In the genomic region with DNA sequence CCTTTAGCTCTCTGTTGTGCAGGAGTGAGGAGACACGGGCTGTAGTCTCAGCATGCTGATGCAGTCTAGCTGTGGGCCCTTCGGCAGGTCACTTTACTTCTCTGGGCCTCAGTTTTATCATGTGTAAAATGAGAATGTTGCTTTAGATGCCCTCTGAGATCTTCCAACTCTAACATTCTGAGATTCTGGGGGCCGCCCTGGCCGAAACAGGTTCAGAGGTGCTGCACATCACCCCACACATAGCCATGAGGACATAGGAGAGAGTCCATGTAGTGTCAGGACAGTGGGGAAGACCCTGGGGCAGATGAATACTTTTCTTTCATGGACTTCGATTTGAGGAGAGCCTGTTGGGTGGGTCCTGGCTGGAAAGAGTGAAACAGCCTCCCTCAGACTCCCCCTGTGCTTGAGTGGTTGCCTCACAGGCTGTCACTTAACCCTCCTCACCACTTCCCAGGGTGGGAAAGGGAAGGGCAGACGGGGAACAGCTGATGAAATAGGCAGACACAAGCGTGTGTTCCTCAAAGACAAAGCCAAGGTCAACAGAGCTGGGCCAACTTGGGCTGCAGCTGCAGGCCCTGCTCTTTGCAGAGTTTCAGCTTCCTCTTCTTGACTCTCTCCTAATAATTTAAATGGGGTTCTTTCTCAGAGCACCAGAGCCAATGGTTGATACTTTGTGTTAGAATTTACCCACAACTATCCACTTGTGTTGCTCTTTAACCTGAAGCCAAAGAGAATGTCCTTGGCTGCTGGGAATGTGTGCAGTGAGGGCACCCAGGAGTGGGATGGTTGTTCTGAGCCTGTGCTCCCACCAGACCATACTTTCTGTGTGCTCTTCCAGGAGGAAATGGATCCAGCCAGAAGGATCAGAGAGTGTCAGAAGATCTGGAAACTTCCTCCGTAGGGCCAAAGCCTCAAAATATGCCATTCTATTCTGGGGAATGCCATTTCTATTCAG, we compare ENCODE assay signal across 1 cellular context.
A peak's percentile ranks its signal among the peaks of the same experiment; 100 is the strongest.
TF ChIP-seq lines count a peak whose summit lies in the region.

No MANE protein-coding gene starts in this region.

TF ChIP-seq in HepG2, 621 proteins besides CTCF, POLR2A, EP300 and RAD21 (continued from another document and continues in another):
- TF ChIP-seq, protein P1, sequence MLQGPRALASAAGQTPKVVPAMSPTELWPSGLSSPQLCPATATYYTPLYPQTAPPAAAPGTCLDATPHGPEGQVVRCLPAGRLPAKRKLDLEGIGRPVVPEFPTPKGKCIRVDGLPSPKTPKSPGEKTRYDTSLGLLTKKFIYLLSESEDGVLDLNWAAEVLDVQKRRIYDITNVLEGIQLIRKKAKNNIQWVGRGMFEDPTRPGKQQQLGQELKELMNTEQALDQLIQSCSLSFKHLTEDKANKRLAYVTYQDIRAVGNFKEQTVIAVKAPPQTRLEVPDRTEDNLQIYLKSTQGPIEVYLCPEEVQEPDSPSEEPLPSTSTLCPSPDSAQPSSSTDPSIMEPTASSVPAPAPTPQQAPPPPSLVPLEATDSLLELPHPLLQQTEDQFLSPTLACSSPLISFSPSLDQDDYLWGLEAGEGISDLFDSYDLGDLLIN (CRISPR knock-in tag; IDR thresholded peaks at IDR 0.05; ENCODE audit: borderline replicate concordance): no peak
- TF ChIP-seq SATB2 (CRISPR knock-in tag; IDR thresholded peaks at IDR 0.05) (no peak), HMGA1 (CRISPR knock-in tag; conservative IDR thresholded peaks at IDR 0.05) (no peak), HES4 (CRISPR knock-in tag; IDR thresholded peaks at IDR 0.05; ENCODE audit: borderline replicate concordance) (no peak), ZNF317 (CRISPR knock-in tag; IDR thresholded peaks at IDR 0.05) (no peak), IRF2 (CRISPR knock-in tag; IDR thresholded peaks at IDR 0.05) (0 out of 2 replicates have a peak, but pooled peaks have one; percentile 28), KDM2A (CRISPR knock-in tag; IDR thresholded peaks at IDR 0.05; ENCODE audit: borderline replicate concordance, low read depth) (no peak; the same call in 1 of the 2 replicates), SRSF1 (optimal IDR thresholded peaks at IDR 0.05; ENCODE audit: low read depth, low read length) (no peak), SRY (CRISPR knock-in tag; IDR thresholded peaks at IDR 0.05) (no peak), MLLT10 (CRISPR knock-in tag; IDR thresholded peaks at IDR 0.05) (no peak), GLI4 (CRISPR knock-in tag; IDR thresholded peaks at IDR 0.05; ENCODE audit: borderline replicate concordance) (no peak), ZNF644 (CRISPR knock-in tag; IDR thresholded peaks at IDR 0.05; ENCODE audit: low read depth) (peak; percentile 28; the same call in 1 of the 2 replicates), FOXA1 (IDR thresholded peaks at IDR 0.05) (no peak), FOXA1 (CRISPR knock-in tag; IDR thresholded peaks at IDR 0.05) (peak; percentile 55), PAF1 (CRISPR knock-in tag; IDR thresholded peaks at IDR 0.05) (no peak), KAT2B (IDR thresholded peaks at IDR 0.05; ENCODE audit: borderline replicate concordance, low read depth, low read length) (no peak), SNAPC2 (CRISPR knock-in tag; IDR thresholded peaks at IDR 0.05) (no peak), SPEN (CRISPR knock-in tag; IDR thresholded peaks at IDR 0.05; ENCODE audit: low read depth) (peak; percentile 41; the same call in 1 of the 2 replicates), RCOR2 (CRISPR knock-in tag; IDR thresholded peaks at IDR 0.05) (no peak), IKZF1 (IDR thresholded peaks at IDR 0.05) (no peak), ZNF501 (CRISPR knock-in tag; IDR thresholded peaks at IDR 0.05) (no peak), ZNF776 (CRISPR knock-in tag; IDR thresholded peaks at IDR 0.05) (no peak), SAP130 (CRISPR knock-in tag; IDR thresholded peaks at IDR 0.05; ENCODE audit: low read depth) (peak; percentile 59; the same call in 1 of the 2 replicates), TP53 (CRISPR knock-in tag; conservative IDR thresholded peaks at IDR 0.05) (no peak), TOPORS (CRISPR knock-in tag; IDR thresholded peaks at IDR 0.05) (no peak), RFX3 (CRISPR knock-in tag; IDR thresholded peaks at IDR 0.05) (no peak), ZNF234 (CRISPR knock-in tag; conservative IDR thresholded peaks at IDR 0.05) (no peak)
- TF ChIP-seq, protein P2, sequence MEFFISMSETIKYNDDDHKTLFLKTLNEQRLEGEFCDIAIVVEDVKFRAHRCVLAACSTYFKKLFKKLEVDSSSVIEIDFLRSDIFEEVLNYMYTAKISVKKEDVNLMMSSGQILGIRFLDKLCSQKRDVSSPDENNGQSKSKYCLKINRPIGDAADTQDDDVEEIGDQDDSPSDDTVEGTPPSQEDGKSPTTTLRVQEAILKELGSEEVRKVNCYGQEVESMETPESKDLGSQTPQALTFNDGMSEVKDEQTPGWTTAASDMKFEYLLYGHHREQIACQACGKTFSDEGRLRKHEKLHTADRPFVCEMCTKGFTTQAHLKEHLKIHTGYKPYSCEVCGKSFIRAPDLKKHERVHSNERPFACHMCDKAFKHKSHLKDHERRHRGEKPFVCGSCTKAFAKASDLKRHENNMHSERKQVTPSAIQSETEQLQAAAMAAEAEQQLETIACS (CRISPR knock-in tag; IDR thresholded peaks at IDR 0.05): no peak
- TF ChIP-seq, protein P3, sequence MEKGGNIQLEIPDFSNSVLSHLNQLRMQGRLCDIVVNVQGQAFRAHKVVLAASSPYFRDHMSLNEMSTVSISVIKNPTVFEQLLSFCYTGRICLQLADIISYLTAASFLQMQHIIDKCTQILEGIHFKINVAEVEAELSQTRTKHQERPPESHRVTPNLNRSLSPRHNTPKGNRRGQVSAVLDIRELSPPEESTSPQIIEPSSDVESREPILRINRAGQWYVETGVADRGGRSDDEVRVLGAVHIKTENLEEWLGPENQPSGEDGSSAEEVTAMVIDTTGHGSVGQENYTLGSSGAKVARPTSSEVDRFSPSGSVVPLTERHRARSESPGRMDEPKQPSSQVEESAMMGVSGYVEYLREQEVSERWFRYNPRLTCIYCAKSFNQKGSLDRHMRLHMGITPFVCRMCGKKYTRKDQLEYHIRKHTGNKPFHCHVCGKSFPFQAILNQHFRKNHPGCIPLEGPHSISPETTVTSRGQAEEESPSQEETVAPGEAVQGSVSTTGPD (CRISPR knock-in tag; IDR thresholded peaks at IDR 0.05): no peak
- TF ChIP-seq, protein P4, sequence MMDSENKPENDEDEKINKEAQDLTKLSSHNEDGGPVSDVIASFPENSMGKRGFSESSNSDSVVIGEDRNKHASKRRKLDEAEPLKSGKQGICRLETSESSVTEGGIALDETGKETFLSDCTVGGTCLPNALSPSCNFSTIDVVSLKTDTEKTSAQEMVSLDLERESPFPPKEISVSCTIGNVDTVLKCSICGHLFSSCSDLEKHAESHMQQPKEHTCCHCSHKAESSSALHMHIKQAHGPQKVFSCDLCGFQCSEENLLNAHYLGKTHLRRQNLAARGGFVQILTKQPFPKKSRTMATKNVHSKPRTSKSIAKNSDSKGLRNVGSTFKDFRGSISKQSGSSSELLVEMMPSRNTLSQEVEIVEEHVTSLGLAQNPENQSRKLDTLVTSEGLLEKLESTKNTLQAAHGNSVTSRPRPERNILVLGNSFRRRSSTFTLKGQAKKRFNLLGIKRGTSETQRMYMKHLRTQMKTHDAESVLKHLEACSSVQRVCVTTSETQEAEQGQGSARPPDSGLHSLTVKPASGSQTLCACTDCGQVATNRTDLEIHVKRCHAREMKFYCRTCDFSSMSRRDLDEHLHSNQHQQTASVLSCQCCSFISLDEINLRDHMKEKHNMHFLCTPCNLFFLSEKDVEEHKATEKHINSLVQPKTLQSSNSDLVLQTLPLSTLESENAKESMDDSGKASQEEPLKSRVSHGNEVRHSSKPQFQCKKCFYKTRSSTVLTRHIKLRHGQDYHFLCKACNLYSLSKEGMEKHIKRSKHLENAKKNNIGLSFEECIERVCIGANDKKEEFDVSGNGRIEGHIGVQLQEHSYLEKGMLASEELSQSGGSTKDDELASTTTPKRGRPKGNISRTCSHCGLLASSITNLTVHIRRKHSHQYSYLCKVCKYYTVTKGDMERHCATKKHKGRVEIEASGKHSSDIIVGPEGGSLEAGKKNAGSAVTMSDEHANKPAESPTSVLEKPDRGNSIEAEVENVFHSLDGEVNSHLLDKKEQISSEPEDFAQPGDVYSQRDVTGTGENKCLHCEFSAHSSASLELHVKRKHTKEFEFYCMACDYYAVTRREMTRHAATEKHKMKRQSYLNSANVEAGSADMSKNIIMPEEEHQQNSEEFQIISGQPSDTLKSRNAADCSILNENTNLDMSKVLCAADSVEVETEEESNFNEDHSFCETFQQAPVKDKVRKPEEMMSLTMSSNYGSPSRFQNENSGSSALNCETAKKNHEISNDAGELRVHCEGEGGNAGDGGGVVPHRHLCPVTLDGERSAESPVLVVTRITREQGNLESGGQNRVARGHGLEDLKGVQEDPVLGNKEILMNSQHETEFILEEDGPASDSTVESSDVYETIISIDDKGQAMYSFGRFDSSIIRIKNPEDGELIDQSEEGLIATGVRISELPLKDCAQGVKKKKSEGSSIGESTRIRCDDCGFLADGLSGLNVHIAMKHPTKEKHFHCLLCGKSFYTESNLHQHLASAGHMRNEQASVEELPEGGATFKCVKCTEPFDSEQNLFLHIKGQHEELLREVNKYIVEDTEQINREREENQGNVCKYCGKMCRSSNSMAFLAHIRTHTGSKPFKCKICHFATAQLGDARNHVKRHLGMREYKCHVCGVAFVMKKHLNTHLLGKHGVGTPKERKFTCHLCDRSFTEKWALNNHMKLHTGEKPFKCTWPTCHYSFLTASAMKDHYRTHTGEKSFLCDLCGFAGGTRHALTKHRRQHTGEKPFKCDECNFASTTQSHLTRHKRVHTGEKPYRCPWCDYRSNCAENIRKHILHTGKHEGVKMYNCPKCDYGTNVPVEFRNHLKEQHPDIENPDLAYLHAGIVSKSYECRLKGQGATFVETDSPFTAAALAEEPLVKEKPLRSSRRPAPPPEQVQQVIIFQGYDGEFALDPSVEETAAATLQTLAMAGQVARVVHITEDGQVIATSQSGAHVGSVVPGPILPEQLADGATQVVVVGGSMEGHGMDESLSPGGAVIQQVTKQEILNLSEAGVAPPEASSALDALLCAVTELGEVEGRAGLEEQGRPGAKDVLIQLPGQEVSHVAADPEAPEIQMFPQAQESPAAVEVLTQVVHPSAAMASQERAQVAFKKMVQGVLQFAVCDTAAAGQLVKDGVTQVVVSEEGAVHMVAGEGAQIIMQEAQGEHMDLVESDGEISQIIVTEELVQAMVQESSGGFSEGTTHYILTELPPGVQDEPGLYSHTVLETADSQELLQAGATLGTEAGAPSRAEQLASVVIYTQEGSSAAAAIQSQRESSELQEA (CRISPR knock-in tag; IDR thresholded peaks at IDR 0.05; ENCODE audit: not compliant biosample characterization): no peak
- TF ChIP-seq, protein P5, sequence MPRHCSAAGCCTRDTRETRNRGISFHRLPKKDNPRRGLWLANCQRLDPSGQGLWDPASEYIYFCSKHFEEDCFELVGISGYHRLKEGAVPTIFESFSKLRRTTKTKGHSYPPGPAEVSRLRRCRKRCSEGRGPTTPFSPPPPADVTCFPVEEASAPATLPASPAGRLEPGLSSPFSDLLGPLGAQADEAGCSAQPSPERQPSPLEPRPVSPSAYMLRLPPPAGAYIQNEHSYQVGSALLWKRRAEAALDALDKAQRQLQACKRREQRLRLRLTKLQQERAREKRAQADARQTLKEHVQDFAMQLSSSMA (CRISPR knock-in tag; IDR thresholded peaks at IDR 0.05): no peak
- TF ChIP-seq, protein P6, sequence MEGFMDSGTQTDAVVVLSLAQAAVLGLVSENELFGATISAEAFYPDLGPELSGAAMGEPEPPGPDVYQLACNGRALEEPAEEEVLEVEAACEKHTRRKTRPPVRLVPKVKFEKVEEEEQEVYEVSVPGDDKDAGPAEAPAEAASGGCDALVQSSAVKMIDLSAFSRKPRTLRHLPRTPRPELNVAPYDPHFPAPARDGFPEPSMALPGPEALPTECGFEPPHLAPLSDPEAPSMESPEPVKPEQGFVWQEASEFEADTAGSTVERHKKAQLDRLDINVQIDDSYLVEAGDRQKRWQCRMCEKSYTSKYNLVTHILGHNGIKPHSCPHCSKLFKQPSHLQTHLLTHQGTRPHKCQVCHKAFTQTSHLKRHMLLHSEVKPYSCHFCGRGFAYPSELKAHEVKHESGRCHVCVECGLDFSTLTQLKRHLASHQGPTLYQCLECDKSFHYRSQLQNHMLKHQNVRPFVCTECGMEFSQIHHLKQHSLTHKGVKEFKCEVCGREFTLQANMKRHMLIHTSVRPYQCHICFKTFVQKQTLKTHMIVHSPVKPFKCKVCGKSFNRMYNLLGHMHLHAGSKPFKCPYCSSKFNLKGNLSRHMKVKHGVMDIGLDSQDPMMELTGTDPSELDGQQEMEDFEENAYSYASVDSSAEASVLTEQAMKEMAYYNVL (CRISPR knock-in tag; IDR thresholded peaks at IDR 0.05; ENCODE audit: borderline replicate concordance): no peak
- TF ChIP-seq, protein P7, sequence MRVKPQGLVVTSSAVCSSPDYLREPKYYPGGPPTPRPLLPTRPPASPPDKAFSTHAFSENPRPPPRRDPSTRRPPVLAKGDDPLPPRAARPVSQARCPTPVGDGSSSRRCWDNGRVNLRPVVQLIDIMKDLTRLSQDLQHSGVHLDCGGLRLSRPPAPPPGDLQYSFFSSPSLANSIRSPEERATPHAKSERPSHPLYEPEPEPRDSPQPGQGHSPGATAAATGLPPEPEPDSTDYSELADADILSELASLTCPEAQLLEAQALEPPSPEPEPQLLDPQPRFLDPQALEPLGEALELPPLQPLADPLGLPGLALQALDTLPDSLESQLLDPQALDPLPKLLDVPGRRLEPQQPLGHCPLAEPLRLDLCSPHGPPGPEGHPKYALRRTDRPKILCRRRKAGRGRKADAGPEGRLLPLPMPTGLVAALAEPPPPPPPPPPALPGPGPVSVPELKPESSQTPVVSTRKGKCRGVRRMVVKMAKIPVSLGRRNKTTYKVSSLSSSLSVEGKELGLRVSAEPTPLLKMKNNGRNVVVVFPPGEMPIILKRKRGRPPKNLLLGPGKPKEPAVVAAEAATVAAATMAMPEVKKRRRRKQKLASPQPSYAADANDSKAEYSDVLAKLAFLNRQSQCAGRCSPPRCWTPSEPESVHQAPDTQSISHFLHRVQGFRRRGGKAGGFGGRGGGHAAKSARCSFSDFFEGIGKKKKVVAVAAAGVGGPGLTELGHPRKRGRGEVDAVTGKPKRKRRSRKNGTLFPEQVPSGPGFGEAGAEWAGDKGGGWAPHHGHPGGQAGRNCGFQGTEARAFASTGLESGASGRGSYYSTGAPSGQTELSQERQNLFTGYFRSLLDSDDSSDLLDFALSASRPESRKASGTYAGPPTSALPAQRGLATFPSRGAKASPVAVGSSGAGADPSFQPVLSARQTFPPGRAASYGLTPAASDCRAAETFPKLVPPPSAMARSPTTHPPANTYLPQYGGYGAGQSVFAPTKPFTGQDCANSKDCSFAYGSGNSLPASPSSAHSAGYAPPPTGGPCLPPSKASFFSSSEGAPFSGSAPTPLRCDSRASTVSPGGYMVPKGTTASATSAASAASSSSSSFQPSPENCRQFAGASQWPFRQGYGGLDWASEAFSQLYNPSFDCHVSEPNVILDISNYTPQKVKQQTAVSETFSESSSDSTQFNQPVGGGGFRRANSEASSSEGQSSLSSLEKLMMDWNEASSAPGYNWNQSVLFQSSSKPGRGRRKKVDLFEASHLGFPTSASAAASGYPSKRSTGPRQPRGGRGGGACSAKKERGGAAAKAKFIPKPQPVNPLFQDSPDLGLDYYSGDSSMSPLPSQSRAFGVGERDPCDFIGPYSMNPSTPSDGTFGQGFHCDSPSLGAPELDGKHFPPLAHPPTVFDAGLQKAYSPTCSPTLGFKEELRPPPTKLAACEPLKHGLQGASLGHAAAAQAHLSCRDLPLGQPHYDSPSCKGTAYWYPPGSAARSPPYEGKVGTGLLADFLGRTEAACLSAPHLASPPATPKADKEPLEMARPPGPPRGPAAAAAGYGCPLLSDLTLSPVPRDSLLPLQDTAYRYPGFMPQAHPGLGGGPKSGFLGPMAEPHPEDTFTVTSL (CRISPR knock-in tag; IDR thresholded peaks at IDR 0.05; ENCODE audit: borderline replicate concordance): no peak
